ENCODE assay signal across 9 cellular contexts in the genomic region with DNA sequence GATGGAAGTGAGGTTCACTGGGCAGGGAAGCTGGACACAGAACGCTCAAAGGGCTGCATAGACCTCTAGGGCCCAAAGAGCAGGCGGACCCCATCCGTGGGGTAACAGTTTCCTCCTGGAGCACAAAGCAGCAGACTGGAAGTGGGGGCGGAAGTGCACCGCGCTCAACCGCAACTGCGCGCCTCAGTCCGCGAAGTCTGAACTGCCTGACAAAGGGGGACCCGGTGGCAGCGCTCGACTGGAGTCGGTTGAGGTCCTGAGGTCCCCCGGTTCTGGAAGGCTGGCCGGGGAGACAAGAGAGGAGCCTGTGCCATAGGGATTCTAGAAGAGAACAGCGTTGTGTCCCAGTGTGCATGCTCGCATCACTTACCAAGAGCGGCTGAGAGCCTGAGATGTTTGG. TPM values are rescaled to one million over a fixed set of nuclear protein-coding genes. Genes with fewer than 3 reads are reported as not detected.
"Had no signal": no experiment of that assay in that cellular context is flagged by ENCODE, and none has a peak within 500 bp of the region (broad histone marks: within the 10 kb centered on the region; RNA-seq: fewer than 3 reads in every experiment).

No MANE protein-coding gene starts in this region.

- DNase-seq: GDM1, GF-D8 had no signal

- FAIRE-seq: G401.6, GM12878, GM12891, GM12892, GM18507, GM19239 had no signal

- H3K4me3 ChIP-seq: GM12878 had no signal

- ATAC-seq: GM12878 had no signal

RNA-seq across cellular contexts. Expression of gene ALPK1, which starts 58.5 kb away (rescaled TPM):
- total RNA-seq: G401 had no signal
